In the genomic region with DNA sequence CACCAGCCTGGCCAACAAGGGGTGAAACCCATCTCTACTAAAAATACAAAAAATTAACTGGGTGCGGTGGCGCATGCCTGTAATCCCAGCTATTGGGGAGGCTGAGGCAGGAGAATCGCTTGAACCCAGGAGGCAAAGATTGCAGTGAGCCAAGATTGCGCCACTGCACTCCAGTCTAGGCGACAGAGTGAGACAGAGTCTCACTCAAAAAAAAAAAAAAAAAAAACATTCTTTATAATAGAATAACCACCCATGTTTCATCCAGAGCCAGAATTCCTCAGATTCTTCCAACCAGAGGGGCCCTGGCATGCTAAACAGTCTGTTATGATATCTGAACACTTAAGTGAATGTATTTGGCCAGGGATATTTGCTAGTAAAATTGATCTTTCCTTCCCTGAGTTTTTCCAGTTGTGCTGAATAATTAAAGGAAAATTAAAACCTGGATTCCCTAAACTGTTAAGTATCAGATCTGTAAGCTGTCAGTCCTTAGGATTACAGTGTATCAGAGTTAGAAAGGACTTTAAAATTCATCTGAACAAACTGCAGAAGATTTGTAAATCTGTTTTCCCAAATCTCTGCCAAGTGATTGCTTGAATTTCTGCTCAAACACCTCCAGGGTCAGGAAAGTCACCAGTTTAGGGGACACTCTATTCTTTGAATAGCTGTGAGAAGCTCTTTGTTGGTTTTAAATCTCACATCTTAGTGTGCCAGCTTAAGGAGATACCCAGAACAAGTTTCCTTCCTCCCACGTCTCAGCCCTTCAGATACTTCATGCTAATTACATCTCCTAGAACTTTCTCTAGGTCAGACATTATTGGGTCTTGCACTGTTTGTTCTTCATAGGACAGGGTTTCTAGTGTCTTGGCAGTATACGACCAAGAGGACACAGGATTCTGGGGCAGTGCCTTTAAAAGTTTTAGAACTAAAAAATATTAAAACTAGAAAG, we compare ENCODE assay signal across 9 cellular contexts.
DNase-seq lines count a peak whose midpoint lies in the region; ATAC-seq, FAIRE-seq and TF ChIP-seq lines count a peak whose summit lies in the region.
"Had no signal": no experiment of that assay in that cellular context is flagged by ENCODE, and none has a peak within 500 bp of the region (broad histone marks: within the 10 kb centered on the region; RNA-seq: fewer than 3 reads in every experiment).

No MANE protein-coding gene starts in this region.

- intact Hi-C loops in K562 (cut with micrococcal nuclease), result loop anchor here (10.0 kb wide), 1 partner anchor 212 kb away; no protein-coding TSS in a partner anchor
- intact Hi-C loops in HepG2 (cut with micrococcal nuclease; ENCODE audit: unreplicated experiment), result loop anchor here (2.0 kb wide), 1 partner anchor 14 kb away; no protein-coding TSS in a partner anchor
- intact Hi-C loops in transverse colon (cut with DNase I; ENCODE audit: low total_unique reads), result no loop called here

- no peaks in the 10 kb centered on the region for H3K27me3 ChIP-seq in K562 (ENCODE audit: control insufficient read depth in 2 of 2, insufficient read depth in 2 of 2, low read length in 2 of 2)
- H3K27me3 ChIP-seq in HepG2 (ENCODE audit: control insufficient read depth in 1 of 2, insufficient read depth in 2 of 2, low read length in 2 of 2), result no peaks in the 10 kb centered on the region; a peak in 1 of 5 replicates
- no peaks in the 10 kb centered on the region for H3K27me3 ChIP-seq in transverse colon

- H3K4me1 Mint-ChIP-seq in activated naive CD8-positive, alpha-beta T cell (ENCODE audit: low read depth), result peaks cover 52% of the 10 kb centered on the region
- H3K4me1 Mint-ChIP-seq in activated naive CD8-positive, alpha-beta T cell treated with anti-CD3 and anti-CD28 coated beads for 36 hours, result peaks cover 54% of the 10 kb centered on the region

- H2AFZ ChIP-seq in K562 (ENCODE audit: low read depth, low read length) (no peak overlapping the region), HepG2 (ENCODE audit: low read length) (no peak overlapping the region)

- peak overlapping the region; percentile 89 for H3K4me3 Mint-ChIP-seq in activated naive CD8-positive, alpha-beta T cell
- H3K4me3 Mint-ChIP-seq in activated naive CD8-positive, alpha-beta T cell treated with anti-CD3 and anti-CD28 coated beads for 36 hours, result no peak overlapping the region

- H3K79me2 ChIP-seq in K562 (ENCODE audit: control insufficient read depth, insufficient read depth, low read length), result peaks cover 38% of the 10 kb centered on the region
- H3K79me2 ChIP-seq in HepG2 (ENCODE audit: insufficient read depth, low read length), result peaks cover 23% of the 10 kb centered on the region

- TF ChIP-seq POLR2A in K562 (conservative IDR thresholded peaks at IDR 0.05), result no peak
- TF ChIP-seq POLR2A in HepG2 (IDR thresholded peaks at IDR 0.05; ENCODE audit: insufficient read depth in 1 of 2, low read depth in 2 of 2, low read length in 2 of 2), result no peak
- TF ChIP-seq POLR2A in transverse colon (IDR thresholded peaks at IDR 0.05), result no peak

- H3K9me3 Mint-ChIP-seq in activated naive CD8-positive, alpha-beta T cell (ENCODE audit: low read depth), result no peaks in the 10 kb centered on the region
- H3K9me3 Mint-ChIP-seq in activated naive CD8-positive, alpha-beta T cell treated with anti-CD3 and anti-CD28 coated beads for 36 hours, result no peaks in the 10 kb centered on the region

- TF ChIP-seq CTCF in K562 (IDR thresholded peaks at IDR 0.05 in 2 of 3, conservative IDR thresholded peaks at IDR 0.05 in 1 of 3; ENCODE audit: insufficient read depth in 2 of 3, low read depth in 1 of 3, low read length in 3 of 3), result no peak
- TF ChIP-seq CTCF in HepG2 (CRISPR knock-in tag; IDR thresholded peaks at IDR 0.05), result no peak
- no peak for TF ChIP-seq CTCF in transverse colon (IDR thresholded peaks at IDR 0.05)

- TF ChIP-seq EP300 in K562 (IDR thresholded peaks at IDR 0.05; ENCODE audit: low read length) (no peak), HepG2 (IDR thresholded peaks at IDR 0.05; ENCODE audit: low read depth in 2 of 2, low read length in 2 of 2) (no peak), HepG2 (CRISPR knock-in tag; IDR thresholded peaks at IDR 0.05; ENCODE audit: borderline replicate concordance) (no peak), transverse colon (IDR thresholded peaks at IDR 0.05; ENCODE audit: low read depth) (no peak)

- H3K27ac Mint-ChIP-seq in activated naive CD8-positive, alpha-beta T cell, result peak overlapping the region; percentile 50
- no peak overlapping the region for H3K27ac Mint-ChIP-seq in activated naive CD8-positive, alpha-beta T cell treated with anti-CD3 and anti-CD28 coated beads for 36 hours

- H3K4me3 ChIP-seq in K562 (no peak overlapping the region), HepG2 (replicated peaks in 1 of 3; ENCODE audit: insufficient read depth in 1 of 3, low read depth in 2 of 3, low read length in 3 of 3) (peak overlapping the region in 1 of 3 experiments; percentile 88; a peak in 2 of 6 replicates), transverse colon (no peak overlapping the region)

- no peak for DNase-seq in activated naive CD8-positive, alpha-beta T cell treated with anti-CD3 and anti-CD28 coated beads for 36 hours
- no peak for DNase-seq in K562 (ENCODE audit: extremely low read depth in 1 of 4, low spot score in 3 of 4)
- DNase-seq in HepG2 (ENCODE audit: low spot score), result peak; percentile 21
- no peak for DNase-seq in transverse colon
- DNase-seq in HPDE6-E6E7 (ENCODE audit: extremely low spot score), result no peak
- DNase-seq: stimulated activated naive CD8-positive, alpha-beta T cell treated with anti-CD3 and anti-CD28 coated beads, Interleukin-15, Interleukin-2, amounts not matched to agents 100 U/mL and 50 U/mL, for 24 hours had no signal

- WGBS in K562 (ENCODE audit: insufficient coverage, low coverage, missing lambda C conversion rate), result 67% methylated on average over 6 of the region's 7 CpGs
- 67% methylated on average over 7 of the region's 7 CpGs for WGBS in HepG2 (ENCODE audit: low lambda C conversion rate)
- WGBS in transverse colon (ENCODE audit: low coverage in 1 of 2), 2 donors, result 76 to 83% methylated on average over 3 to 7 of the region's 7 CpGs

- TF ChIP-seq RAD21 in K562 (CRISPR knock-in tag; conservative IDR thresholded peaks at IDR 0.05 in 1 of 2, IDR thresholded peaks at IDR 0.05 in 1 of 2), result no peak
- TF ChIP-seq RAD21 in HepG2 (CRISPR knock-in tag; IDR thresholded peaks at IDR 0.05), result no peak

- ATAC-seq in K562 (no peak), HepG2 (no peak), GM18907 (IDR thresholded peaks at IDR 0.05; ENCODE audit: unreplicated experiment) (no peak), GM19452 (IDR thresholded peaks at IDR 0.05; ENCODE audit: unreplicated experiment) (no peak)
- ATAC-seq: stimulated activated naive CD8-positive, alpha-beta T cell treated with anti-CD3 and anti-CD28 coated beads, Interleukin-15, Interleukin-2, amounts not matched to agents 100 U/mL and 50 U/mL, for 24 hours had no signal

- H3K4me1 ChIP-seq in K562 (replicated peaks in 1 of 2; ENCODE audit: control insufficient read depth in 2 of 2, insufficient read depth in 2 of 2, low read length in 2 of 2), result peaks cover 18 to 39% of the 10 kb centered on the region in 2 experiments; a peak in 4 of 5 replicates
- peaks cover 58% of the 10 kb centered on the region for H3K4me1 ChIP-seq in HepG2 (ENCODE audit: insufficient read depth, low read length)
- peaks cover 22 to 59% (median 43%) of the 10 kb centered on the region in 4 donors for H3K4me1 ChIP-seq in transverse colon

- in situ Hi-C loops in K562 (cut with MboI), result no loop called here
- in situ Hi-C loops in HepG2 (cut with HindIII; ENCODE audit: extremely low pct_ligation_motif_present, low pct_unique_long_range_greater_than_20kb), result no loop called here
- in situ Hi-C loops in transverse colon (cut with MboI; ENCODE audit: low pct_ligation_motif_present in 1 of 4, low pct_unique_long_range_greater_than_20kb in 1 of 4, low sequenced_read_pairs in 3 of 4), result no loop called here

- H3K9ac ChIP-seq in K562 (ENCODE audit: insufficient read depth in 1 of 2, low read depth in 2 of 2, low read length in 2 of 2) (no peak overlapping the region), HepG2 (ENCODE audit: insufficient read depth, low read depth, low read length) (peak overlapping the region; percentile 98)

- no peak overlapping the region for H3K27ac ChIP-seq in K562 (ENCODE audit: extremely low read depth, low read depth, low read length)
- peak overlapping the region; percentile 97 for H3K27ac ChIP-seq in HepG2 (ENCODE audit: extremely low read length, insufficient read depth, low read length)
- peak overlapping the region; percentile 80 to 97 (median 90) for H3K27ac ChIP-seq in transverse colon

- H4K20me1 ChIP-seq in K562 (replicated peaks; ENCODE audit: control insufficient read depth, insufficient read depth, low read length) (peaks cover 6% of the 10 kb centered on the region), HepG2 (ENCODE audit: insufficient read depth, low read length) (peaks cover 19% of the 10 kb centered on the region)

- H3K9me1 ChIP-seq in K562 (ENCODE audit: control insufficient read depth, insufficient read depth, low read length), result no peaks in the 10 kb centered on the region

- H3K36me3 Mint-ChIP-seq in activated naive CD8-positive, alpha-beta T cell, result peaks cover 3% of the 10 kb centered on the region
- peaks cover 5% of the 10 kb centered on the region for H3K36me3 Mint-ChIP-seq in activated naive CD8-positive, alpha-beta T cell treated with anti-CD3 and anti-CD28 coated beads for 36 hours

- H3K9me3 ChIP-seq in K562 (replicated peaks; ENCODE audit: control insufficient read depth, insufficient read depth, low read depth, low read length) (no peaks in the 10 kb centered on the region), HepG2 (ENCODE audit: low read length) (no peaks in the 10 kb centered on the region), transverse colon (no peaks in the 10 kb centered on the region)

- no peak overlapping the region for H3K4me2 ChIP-seq in K562 (ENCODE audit: insufficient read depth, low read length)
- H3K4me2 ChIP-seq in HepG2 (ENCODE audit: low read depth, low read length), result peak overlapping the region; percentile 82

- no peak for FAIRE-seq in K562 (lab: Jason Lieb, UNC)
- FAIRE-seq in HepG2 (lab: Jason Lieb, UNC), result no peak

- peaks cover 14% of the 10 kb centered on the region; the same call in 2 of the 3 replicates for H3K36me3 ChIP-seq in K562 (ENCODE audit: control insufficient read depth, insufficient read depth, low read length)
- peaks cover 0 to 1% of the 10 kb centered on the region in 2 experiments; a peak in 1 of 5 replicates for H3K36me3 ChIP-seq in HepG2 (replicated peaks in 1 of 2; ENCODE audit: control insufficient read depth in 1 of 2, insufficient read depth in 2 of 2, low read length in 2 of 2)
- H3K36me3 ChIP-seq in transverse colon, result no peaks in the 10 kb centered on the region

- BruUV-seq in K562 (replicated peaks; lab: Mats Ljungman, UMichigan) (no TSS peak), HepG2 (replicated peaks; lab: Mats Ljungman, UMichigan) (no TSS peak)

- no peaks in the 10 kb centered on the region for H3K27me3 Mint-ChIP-seq in activated naive CD8-positive, alpha-beta T cell
- H3K27me3 Mint-ChIP-seq in activated naive CD8-positive, alpha-beta T cell treated with anti-CD3 and anti-CD28 coated beads for 36 hours, result no peaks in the 10 kb centered on the region

- POLR2A ChIA-PET in K562 (lab: Yijun Ruan, JAX) (interaction anchor here (1.2 to 2.8 kb wide), 4 partner anchors 8 to 22 kb away, joined by 3 to 7 read pairs (median 6); no protein-coding TSS in a partner anchor), HepG2 (lab: Yijun Ruan, JAX) (interaction anchor here (1.0 to 5.1 kb wide), 6 partner anchors 8 to 29 kb away, joined by 3 to 41 read pairs (median 9); no protein-coding TSS in a partner anchor)

- CTCF ChIA-PET in K562 (lab: Yijun Ruan, JAX; ENCODE audit: low intra/inter-chr PET ratio) (no interaction called here), HepG2 (lab: Yijun Ruan, JAX; ENCODE audit: low intra/inter-chr PET ratio, low total read pairs) (no interaction called here)
